In the genomic region with DNA sequence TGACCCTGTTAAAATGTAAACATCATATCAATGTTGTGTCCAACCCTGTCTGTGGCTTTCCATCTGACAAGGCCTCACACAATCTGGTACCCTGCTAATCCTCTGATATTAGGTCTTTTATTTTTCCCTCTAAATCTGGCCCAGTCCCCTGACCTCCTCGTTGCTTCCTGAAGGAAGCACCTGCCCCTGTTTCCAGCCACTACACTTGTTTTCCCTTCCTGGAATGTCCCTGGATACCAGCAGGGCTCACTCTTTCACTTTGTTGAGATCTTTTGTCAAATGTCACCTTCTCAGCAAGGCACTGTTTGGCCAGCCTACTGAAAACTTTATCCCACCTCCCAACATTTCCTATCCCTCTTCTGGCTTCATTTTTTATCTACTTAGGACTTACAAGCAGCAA, we compare ENCODE assay signal across 14 cellular contexts. TPM values are rescaled to one million over a fixed set of nuclear protein-coding genes. Genes with fewer than 3 reads are reported as not detected.
DNase-seq lines count a peak whose midpoint lies in the region; ATAC-seq and TF ChIP-seq lines count a peak whose summit lies in the region.
"Had no signal": no experiment of that assay in that cellular context is flagged by ENCODE, and none has a peak within 500 bp of the region (broad histone marks: within the 10 kb centered on the region; RNA-seq: fewer than 3 reads in every experiment).

No MANE protein-coding gene starts in this region.

- H4K20me1 ChIP-seq in MM.1S (ENCODE audit: insufficient read depth, low read length) = no peaks in the 10 kb centered on the region

- no peaks in the 10 kb centered on the region for H3K9me3 ChIP-seq in MM.1S (replicated peaks; ENCODE audit: insufficient read depth, low read length)

- H3K36me3 ChIP-seq in MM.1S (replicated peaks; ENCODE audit: insufficient read depth, low read length) (peaks cover 19% of the 10 kb centered on the region; the same call in 1 of the 2 replicates), brain microvascular endothelial cell (replicated peaks) (no peaks in the 10 kb centered on the region)

- H3K4me1 Mint-ChIP-seq in activated T-cell treated with anti-CD3 and anti-CD28 coated beads, Interleukin-2, amount 50 U/mL, for 72 hours (ENCODE audit: low read depth) = peaks cover 35% of the 10 kb centered on the region
- H3K4me1 Mint-ChIP-seq in endothelial cell (ENCODE audit: unreplicated experiment) (peaks cover 9% of the 10 kb centered on the region), HFFc6 (ENCODE audit: low read depth) (peaks cover 55% of the 10 kb centered on the region)
- H3K4me1 Mint-ChIP-seq in stimulated activated effector memory CD8-positive, alpha-beta T cell treated with anti-CD3 and anti-CD28 coated beads, Interleukin-12 subunit alpha, Interleukin-12 subunit beta, amount 100 ng/mL, for 72 hours = peaks cover 33% of the 10 kb centered on the region

- peaks cover 4 to 8% of the 10 kb centered on the region in 2 donors for H3K36me3 Mint-ChIP-seq in activated T-cell treated with anti-CD3 and anti-CD28 coated beads, Interleukin-2, amount 50 U/mL, for 72 hours (ENCODE audit: insufficient read depth in 2 of 2)
- H3K36me3 Mint-ChIP-seq in endothelial cell (ENCODE audit: low read depth, unreplicated experiment) (no peaks in the 10 kb centered on the region), HFFc6 (ENCODE audit: low read depth) (no peaks in the 10 kb centered on the region; the same call in 1 of the 2 replicates)
- H3K36me3 Mint-ChIP-seq in stimulated activated effector memory CD8-positive, alpha-beta T cell treated with anti-CD3 and anti-CD28 coated beads, Interleukin-12 subunit alpha, Interleukin-12 subunit beta, amount 100 ng/mL, for 72 hours = peaks cover 40% of the 10 kb centered on the region

- peak overlapping the region; percentile 67; the same call in 1 of the 2 replicates for H3K27ac ChIP-seq in MM.1S (ENCODE audit: low read length)
- H3K27ac ChIP-seq in brain microvascular endothelial cell = no peak overlapping the region

- H3K27me3 ChIP-seq in MM.1S (replicated peaks; ENCODE audit: insufficient read depth, low read length) (no peaks in the 10 kb centered on the region), brain microvascular endothelial cell (replicated peaks) (no peaks in the 10 kb centered on the region)

- in situ Hi-C loops in brain microvascular endothelial cell (cut with HindIII; ENCODE audit: low pct_ligation_motif_present, low sequenced_read_pairs) = no loop called here

- H3K4me1 ChIP-seq in MM.1S (ENCODE audit: low read length) = peaks cover 12% of the 10 kb centered on the region

- peak overlapping the region; percentile 20 for H3K27ac Mint-ChIP-seq in activated T-cell treated with anti-CD3 and anti-CD28 coated beads, Interleukin-2, amount 50 U/mL, for 72 hours
- H3K27ac Mint-ChIP-seq in endothelial cell (ENCODE audit: unreplicated experiment) = peak overlapping the region; percentile 77
- H3K27ac Mint-ChIP-seq in stimulated activated effector memory CD8-positive, alpha-beta T cell treated with anti-CD3 and anti-CD28 coated beads, Interleukin-12 subunit alpha, Interleukin-12 subunit beta, amount 100 ng/mL, for 72 hours = peak overlapping the region; percentile 98
- no peak overlapping the region for H3K27ac Mint-ChIP-seq in HFFc6

- peak overlapping the region; percentile 79 for H3K4me2 ChIP-seq in MM.1S (ENCODE audit: low read depth, low read length)

- no peaks in the 10 kb centered on the region for H3K27me3 Mint-ChIP-seq in activated T-cell treated with anti-CD3 and anti-CD28 coated beads, Interleukin-2, amount 50 U/mL, for 72 hours (ENCODE audit: low read depth)
- H3K27me3 Mint-ChIP-seq in endothelial cell (ENCODE audit: unreplicated experiment) (no peaks in the 10 kb centered on the region), HFFc6 (ENCODE audit: insufficient read depth) (no peaks in the 10 kb centered on the region; the same call in 1 of the 2 replicates)

- no peaks in the 10 kb centered on the region for H3K9me2 ChIP-seq in MM.1S (replicated peaks; ENCODE audit: insufficient read depth, low read length)

- H3K9me3 Mint-ChIP-seq in activated T-cell treated with anti-CD3 and anti-CD28 coated beads, Interleukin-2, amount 50 U/mL, for 72 hours = no peaks in the 10 kb centered on the region
- H3K9me3 Mint-ChIP-seq in endothelial cell (ENCODE audit: unreplicated experiment) (no peaks in the 10 kb centered on the region), HFFc6 (no peaks in the 10 kb centered on the region)
- peaks cover 5% of the 10 kb centered on the region for H3K9me3 Mint-ChIP-seq in stimulated activated effector memory CD8-positive, alpha-beta T cell treated with anti-CD3 and anti-CD28 coated beads, Interleukin-12 subunit alpha, Interleukin-12 subunit beta, amount 100 ng/mL, for 72 hours

- no peak overlapping the region for H2AFZ ChIP-seq in MM.1S (ENCODE audit: low read length)

- no peak for DNase-seq in activated T-cell treated with anti-CD3 and anti-CD28 coated beads, Interleukin-2, amount 50 U/mL, for 72 hours
- no peak for DNase-seq in activated T-cell treated with anti-CD3 and anti-CD28 coated beads, Interleukin-2, amount 50 U/mL, for 1 hour
- DNase-seq in MM.1S (no peak), endothelial cell (ENCODE audit: low spot score) (peak; percentile 15), HFFc6 (no peak), brain microvascular endothelial cell (no peak)
- DNase-seq in stimulated activated effector memory CD8-positive, alpha-beta T cell treated with anti-CD3 and anti-CD28 coated beads, Interleukin-12 subunit alpha, Interleukin-12 subunit beta, amount 100 ng/mL, for 72 hours (ENCODE audit: low spot score in 2 of 2) = no peak
- DNase-seq: activated CD4-positive, alpha-beta T cell treated with anti-CD3 and anti-CD28 coated beads for 4 hours; aorta; hippocampal formation; midbrain; NCI-H146; NCI-H774 had no signal

- H3K4me3 Mint-ChIP-seq in activated T-cell treated with anti-CD3 and anti-CD28 coated beads, Interleukin-2, amount 50 U/mL, for 72 hours = peak overlapping the region; percentile 35 to 40
- H3K4me3 Mint-ChIP-seq in endothelial cell (ENCODE audit: unreplicated experiment) (no peak overlapping the region), HFFc6 (no peak overlapping the region)
- peak overlapping the region; percentile 75 for H3K4me3 Mint-ChIP-seq in stimulated activated effector memory CD8-positive, alpha-beta T cell treated with anti-CD3 and anti-CD28 coated beads, Interleukin-12 subunit alpha, Interleukin-12 subunit beta, amount 100 ng/mL, for 72 hours

- H3F3A ChIP-seq in MM.1S (ENCODE audit: insufficient read depth, low read length) = peaks cover 14% of the 10 kb centered on the region

- H3K79me2 ChIP-seq in MM.1S (ENCODE audit: low read length) = peaks cover 35% of the 10 kb centered on the region

- no peak for ATAC-seq in activated T-cell treated with anti-CD3 and anti-CD28 coated beads, Interleukin-2, amount 50 U/mL, for 72 hours (replicated peaks in 1 of 2)
- ATAC-seq in stimulated activated effector memory CD8-positive, alpha-beta T cell treated with anti-CD3 and anti-CD28 coated beads, Interleukin-12 subunit alpha, Interleukin-12 subunit beta, amount 100 ng/mL, for 72 hours = no peak
- no peak for ATAC-seq in HG02852 (IDR thresholded peaks at IDR 0.05; ENCODE audit: unreplicated experiment)

- H3K9ac ChIP-seq in MM.1S (ENCODE audit: low read length) = peak overlapping the region; percentile 47; the same call in 1 of the 2 replicates

- TF ChIP-seq CTCF in MM.1S (IDR thresholded peaks at IDR 0.05; ENCODE audit: low read length) = no peak
- TF ChIP-seq CTCF in endothelial cell (IDR thresholded peaks at IDR 0.05; ENCODE audit: unreplicated experiment) = no peak
- TF ChIP-seq CTCF in HFFc6 (IDR thresholded peaks at IDR 0.05) = no peak
- TF ChIP-seq CTCF in brain microvascular endothelial cell (IDR thresholded peaks at IDR 0.05; ENCODE audit: low read depth, low read length, missing control alignments) = no peak

- peak overlapping the region; percentile 73 for H3K4me3 ChIP-seq in MM.1S (ENCODE audit: low read length)
- no peak overlapping the region for H3K4me3 ChIP-seq in brain microvascular endothelial cell (ENCODE audit: low read depth, low read length)

RNA-seq across cellular contexts. Expression of a gene that starts 2.1 kb away (rescaled TPM):
- total RNA-seq in activated T-cell treated with anti-CD3 and anti-CD28 coated beads, Interleukin-2, amount 50 U/mL, for 72 hours = 10 to 100 TPM; 16.4 to 27.0 TPM
- total RNA-seq in endothelial cell (ENCODE audit: unreplicated experiment) = 0.10 TPM
- total RNA-seq in HFFc6 (2021; fragmentation: NEBNext Ultra II Directional; extraction: Animal tissue kit (Norgen Biotek cat#: 25700)) = 1 to 10 TPM; 4.3 to 9.9 (median 7.8) TPM

RNA-seq across cellular contexts. Expression of a gene that starts 28.3 kb away (rescaled TPM):
- 10 to 100 TPM in 1 of 2 donors, 1 to 10 TPM in 1; 7.1 to 14.6 TPM for total RNA-seq in activated T-cell treated with anti-CD3 and anti-CD28 coated beads, Interleukin-2, amount 50 U/mL, for 72 hours
- total RNA-seq in endothelial cell (ENCODE audit: unreplicated experiment) = 0.56 TPM
- total RNA-seq in HFFc6 (2021; fragmentation: NEBNext Ultra II Directional; extraction: Animal tissue kit (Norgen Biotek cat#: 25700)) = 10 to 100 TPM in 5 of 6 experiments, 1 to 10 TPM in 1; 8.7 to 17.6 (median 14.4) TPM

Comparison
In these comparisons a context has a peak if more than half of its experiments do, and no peak if none do; other contexts are left out.
1. H3K4me3 Mint-ChIP-seq: peak in activated T-cell treated with anti-CD3 and anti-CD28 coated beads, Interleukin-2, amount 50 U/mL, for 72 hours (2 of 2) and stimulated activated effector memory CD8-positive, alpha-beta T cell treated with anti-CD3 and anti-CD28 coated beads, Interleukin-12 subunit alpha, Interleukin-12 subunit beta, amount 100 ng/mL, for 72 hours (single experiment); none in endothelial cell (single experiment) and HFFc6 (single experiment).